ENCODE assay signal across 8 cellular contexts in genomic region chr20:50460608-50461268, GRCh38. TPM values are rescaled to one million over a fixed set of nuclear protein-coding genes. Genes with fewer than 3 reads are reported as not detected.
A peak's percentile ranks its signal among the peaks of the same experiment; 100 is the strongest.
DNase-seq lines count a peak whose midpoint lies in the region; ATAC-seq and TF ChIP-seq lines count a peak whose summit lies in the region.

No MANE protein-coding gene starts in this region.

- H3K4me3 Mint-ChIP-seq in endodermal cell, result no peak overlapping the region

- no peaks in the 10 kb centered on the region for H3K36me3 ChIP-seq in endodermal cell (ENCODE audit: control insufficient read depth, insufficient read depth, low read length)
- no peaks in the 10 kb centered on the region for H3K36me3 ChIP-seq in mucosa of stomach (ENCODE audit: control insufficient read depth, insufficient read depth, low read length)

- H3K9me3 ChIP-seq in endodermal cell (ENCODE audit: control insufficient read depth, low read length) (no peaks in the 10 kb centered on the region), mucosa of stomach (ENCODE audit: control insufficient read depth, low read length) (no peaks in the 10 kb centered on the region)

- H3K4me1 Mint-ChIP-seq in endodermal cell, result peaks cover 5% of the 10 kb centered on the region

- H3K9ac ChIP-seq in endodermal cell (ENCODE audit: extremely low read depth, low read length, poor library complexity, severe bottlenecking), result no peak overlapping the region
- peak overlapping the region; percentile 3 for H3K9ac ChIP-seq in mucosa of stomach (ENCODE audit: low read length)

- H3K4me1 ChIP-seq in endodermal cell (ENCODE audit: control insufficient read depth, insufficient read depth, low read length) (peaks cover 3% of the 10 kb centered on the region), mucosa of stomach (ENCODE audit: control insufficient read depth, insufficient read depth, low read length) (peaks cover 29% of the 10 kb centered on the region)

- H3K27me3 ChIP-seq in endodermal cell (ENCODE audit: control insufficient read depth, insufficient read depth, low read length, poor library complexity, severe bottlenecking), result no peaks in the 10 kb centered on the region
- H3K27me3 ChIP-seq in mucosa of stomach (ENCODE audit: control insufficient read depth, insufficient read depth, low read length), result no peaks in the 10 kb centered on the region

- H3K36me3 Mint-ChIP-seq in endodermal cell (ENCODE audit: low read depth), result no peaks in the 10 kb centered on the region

- no peak overlapping the region for H3K27ac ChIP-seq in endodermal cell (ENCODE audit: low read depth, low read length)

- H3K27ac Mint-ChIP-seq in endodermal cell, result peak overlapping the region; percentile 75

- DNase-seq in EL (peak; percentile 83), NOMO-1 (lab: John Stamatoyannopoulos, UW; ENCODE audit: unreplicated experiment in 2 of 2) (peak; percentile 58 to 78), endodermal cell (peak; percentile 99)
- peak; percentile 54 to 65 for DNase-seq in activated CD8-positive, alpha-beta memory T cell treated with anti-CD3 and anti-CD28 coated beads for 4 hours (ENCODE audit: low read depth in 2 of 2)
- peak; percentile 51 to 65 for DNase-seq in stimulated activated CD8-positive, alpha-beta memory T cell treated with anti-CD3 and anti-CD28 coated beads, Interleukin-4, amount 100 ng/mL, for 4 hours (ENCODE audit: low read depth in 2 of 2, low spot score in 1 of 2)

- H3K27me3 Mint-ChIP-seq in endodermal cell (ENCODE audit: insufficient read depth), result no peaks in the 10 kb centered on the region

- 64 to 76% methylated on average over 10 to 13 of the region's 13 CpGs for WGBS in endodermal cell (ENCODE audit: insufficient coverage in 1 of 2, insufficient read length in 1 of 2), 2 experiments

- TF ChIP-seq CTCF in endodermal cell (conservative IDR thresholded peaks at IDR 0.05), result peak; percentile 92

- H3K9me3 Mint-ChIP-seq in endodermal cell, result no peaks in the 10 kb centered on the region

- ATAC-seq in HG03139 (IDR thresholded peaks at IDR 0.05; ENCODE audit: unreplicated experiment) (peak; percentile 68), GM18511 (IDR thresholded peaks at IDR 0.05; ENCODE audit: unreplicated experiment) (no peak)

- H3K4me3 ChIP-seq in endodermal cell (ENCODE audit: low read length) (no peak overlapping the region), mucosa of stomach (ENCODE audit: low read length) (no peak overlapping the region)

RNA-seq across cellular contexts. Expression of gene PTPN1, which starts 49.4 kb away (rescaled TPM):
- total RNA-seq in endodermal cell, result 10 to 100 TPM; 25.4 to 28.7 TPM
- polyA plus RNA-seq in endodermal cell (2013, experiment 1 of 2), result 33.9 TPM
- 30.7 TPM for polyA plus RNA-seq in endodermal cell (2013, experiment 2 of 2)
